1 cellular context compared by ENCODE assay signal in genomic region chr6:35363293-35363750, GRCh38.
TF ChIP-seq lines count a peak whose summit lies in the region.

No MANE protein-coding gene starts in this region.

TF ChIP-seq in IMR-90, 13 proteins besides CTCF, POLR2A, EP300 and RAD21 (continued from another document):
- TF ChIP-seq ELK1 (IDR thresholded peaks at IDR 0.05; ENCODE audit: borderline replicate concordance, low read depth, low read length), result no peak
- no peak for TF ChIP-seq BHLHE40 (IDR thresholded peaks at IDR 0.05; ENCODE audit: low read depth, low read length)
- TF ChIP-seq MAZ (IDR thresholded peaks at IDR 0.05; ENCODE audit: borderline replicate concordance, low read depth, low read length), result no peak
- TF ChIP-seq FOS (IDR thresholded peaks at IDR 0.05; ENCODE audit: low read depth, low read length), result no peak
